Comparison of ENCODE assay signal across 26 cellular contexts in the genomic region with DNA sequence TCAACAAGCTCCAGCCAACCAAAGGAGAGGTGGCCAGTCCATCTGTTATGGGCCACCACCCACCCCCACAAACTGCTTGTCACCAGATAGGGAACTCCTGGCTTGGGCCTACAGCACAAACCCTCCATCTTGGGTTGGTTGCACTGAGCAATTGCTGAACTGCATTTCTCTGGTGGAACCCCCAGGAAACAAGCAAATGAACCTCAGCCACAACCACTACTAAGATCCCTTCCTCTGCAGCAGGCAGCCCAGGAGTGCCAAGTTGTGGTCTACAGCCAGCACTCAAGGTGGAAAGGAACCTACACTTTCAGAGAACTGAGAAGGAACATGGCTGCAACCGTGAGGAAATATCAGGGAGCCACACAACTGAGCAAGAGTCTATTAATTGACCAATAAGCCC.
DNase-seq lines count a peak whose midpoint lies in the region; ATAC-seq and TF ChIP-seq lines count a peak whose summit lies in the region.
"Had no signal": no experiment of that assay in that cellular context is flagged by ENCODE, and none has a peak within 500 bp of the region (broad histone marks: within the 10 kb centered on the region; RNA-seq: fewer than 3 reads in every experiment).

No MANE protein-coding gene starts in this region.

- H3K27me3 Mint-ChIP-seq in activated CD8-positive, alpha-beta memory T cell treated with anti-CD3 and anti-CD28 coated beads, Interleukin-2, amount 10 ng/mL, durations not matched to agents 7 days and 5 days: no peaks in the 10 kb centered on the region
- no peaks in the 10 kb centered on the region for H3K27me3 Mint-ChIP-seq in T-helper 1 cell treated with Interleukin-12 subunit alpha and Interleukin-12 subunit beta and Interleukin-4 antibody, amounts not matched to agents 30 μg/mL and 1 μg/mL, for 36 hours (ENCODE audit: low read depth)
- H3K27me3 Mint-ChIP-seq in naive thymus-derived CD4-positive, alpha-beta T cell: no peaks in the 10 kb centered on the region
- H3K27me3 Mint-ChIP-seq: CD4-positive, alpha-beta T cell had no signal

- H3K9me3 ChIP-seq in DND-41 (ENCODE audit: insufficient read depth, low read length, severe bottlenecking): peaks cover 20% of the 10 kb centered on the region
- H3K9me3 ChIP-seq in naive thymus-derived CD4-positive, alpha-beta T cell (ENCODE audit: control insufficient read depth in 2 of 3, low read length in 3 of 3): peaks cover 0 to 11% (median 0%) of the 10 kb centered on the region in 3 experiments
- H3K9me3 ChIP-seq in GM23248 (ENCODE audit: low read depth): peaks cover 6% of the 10 kb centered on the region
- H3K9me3 ChIP-seq: Caco-2 had no signal

- H3K4me3 ChIP-seq in DND-41 (ENCODE audit: low read depth in 1 of 2, low read length in 2 of 2): no peak overlapping the region
- H3K4me3 ChIP-seq in naive thymus-derived CD4-positive, alpha-beta T cell (ENCODE audit: low read length): no peak overlapping the region
- H3K4me3 ChIP-seq in GM23248: no peak overlapping the region
- H3K4me3 ChIP-seq: BLaER1 treated with 17β-estradiol and CSF1 and Interleukin-3, amounts not matched to agents 10 nM and 100 nM; GM12878; SJSA1 had no signal

- H3K4me1 ChIP-seq in DND-41 (ENCODE audit: insufficient read depth, low read length) (0 out of 2 replicates have a peak, but pooled peaks cover 2% of the 10 kb centered on the region), GM23248 (ENCODE audit: insufficient read depth) (no peaks in the 10 kb centered on the region)
- peaks cover 0 to 10% of the 10 kb centered on the region in 2 donors for H3K4me1 ChIP-seq in naive thymus-derived CD4-positive, alpha-beta T cell (ENCODE audit: control insufficient read depth in 2 of 2, insufficient read depth in 2 of 2, low read length in 2 of 2)
- H3K4me1 ChIP-seq: BLaER1 treated with 17β-estradiol and CSF1 and Interleukin-3, amounts not matched to agents 10 nM and 100 nM; Caco-2; SJSA1 had no signal

- intact Hi-C loops in naive thymus-derived CD4-positive, alpha-beta T cell (cut with micrococcal nuclease): no loop called here

- H2AFZ ChIP-seq in DND-41 (ENCODE audit: low read depth, low read length) (no peak overlapping the region), GM23248 (no peak overlapping the region)

- peaks cover 12% of the 10 kb centered on the region for H3K4me1 Mint-ChIP-seq in activated CD8-positive, alpha-beta memory T cell treated with anti-CD3 and anti-CD28 coated beads, Interleukin-2, amount 10 ng/mL, durations not matched to agents 7 days and 5 days
- peaks cover 12% of the 10 kb centered on the region for H3K4me1 Mint-ChIP-seq in T-helper 1 cell treated with Interleukin-12 subunit alpha and Interleukin-12 subunit beta and Interleukin-4 antibody, amounts not matched to agents 30 μg/mL and 1 μg/mL, for 36 hours (ENCODE audit: low read depth)
- H3K4me1 Mint-ChIP-seq in naive thymus-derived CD4-positive, alpha-beta T cell: peaks cover 6 to 21% (median 12%) of the 10 kb centered on the region in 7 donors

- H3K36me3 ChIP-seq in DND-41 (ENCODE audit: insufficient read depth, low read length) (no peaks in the 10 kb centered on the region), GM23248 (ENCODE audit: low read depth) (no peaks in the 10 kb centered on the region)
- H3K36me3 ChIP-seq in naive thymus-derived CD4-positive, alpha-beta T cell (ENCODE audit: control insufficient read depth in 2 of 3, insufficient read depth in 3 of 3, low read length in 3 of 3): no peaks in the 10 kb centered on the region
- H3K36me3 ChIP-seq: BLaER1 treated with 17β-estradiol and CSF1 and Interleukin-3, amounts not matched to agents 10 nM and 100 nM; SJSA1 had no signal

- DNase-seq in activated CD8-positive, alpha-beta memory T cell treated with anti-CD3 and anti-CD28 coated beads, Interleukin-2, amount 10 ng/mL, durations not matched to agents 7 days and 5 days: peak; percentile 43
- DNase-seq in activated CD8-positive, alpha-beta memory T cell treated with anti-CD3 and anti-CD28 coated beads, Interleukin-2, amount 50 U/mL, for 48 hours: no peak
- DNase-seq in DND-41 (peak; percentile 31), GM23248 (no peak), HEK293T (ENCODE audit: extremely low spot score) (no peak)
- DNase-seq in naive thymus-derived CD4-positive, alpha-beta T cell: no peak
- DNase-seq: AML-193; Caco-2; CD4-positive, alpha-beta T cell; EL; GDM1; Karpas-422; NCI-H1092 treated with DMSO at 0.1 percent for 48 hours; NCI-H1436; NCI-H187; NCI-H2081 treated with DMSO at 0.1 percent for 48 hours; NCI-H2171; NCI-H226; NCI-H510A; NCI-H69; Right ventricle myocardium superior; RPMI8226 had no signal

- no peaks in the 10 kb centered on the region for H3F3A ChIP-seq in GM23248 (ENCODE audit: insufficient read depth)

- POLR2A ChIA-PET in naive thymus-derived CD4-positive, alpha-beta T cell (lab: Charles Lee): interaction anchor here (1.7 kb wide), 1 partner anchor 12 kb away, joined by 4 read pairs; no protein-coding TSS in a partner anchor
- POLR2A ChIA-PET in HEK293T (lab: Yijun Ruan, JAX): no interaction called here

- no peaks in the 10 kb centered on the region for H3K79me2 ChIP-seq in DND-41 (ENCODE audit: insufficient read depth, low read length)
- no peaks in the 10 kb centered on the region for H3K79me2 ChIP-seq in GM23248 (ENCODE audit: insufficient read depth)

- peaks cover 22% of the 10 kb centered on the region for H3K9me3 Mint-ChIP-seq in activated CD8-positive, alpha-beta memory T cell treated with anti-CD3 and anti-CD28 coated beads, Interleukin-2, amount 10 ng/mL, durations not matched to agents 7 days and 5 days (ENCODE audit: low read depth)
- peaks cover 47% of the 10 kb centered on the region for H3K9me3 Mint-ChIP-seq in T-helper 1 cell treated with Interleukin-12 subunit alpha and Interleukin-12 subunit beta and Interleukin-4 antibody, amounts not matched to agents 30 μg/mL and 1 μg/mL, for 36 hours
- peaks cover 18 to 50% (median 27%) of the 10 kb centered on the region in 11 donors for H3K9me3 Mint-ChIP-seq in naive thymus-derived CD4-positive, alpha-beta T cell

- no peak for ATAC-seq in activated CD8-positive, alpha-beta memory T cell treated with anti-CD3 and anti-CD28 coated beads, Interleukin-2, amount 10 ng/mL, durations not matched to agents 7 days and 5 days
- peak; percentile 75 for ATAC-seq in DND-41 (ENCODE audit: insufficient read depth, low read depth)
- ATAC-seq in naive thymus-derived CD4-positive, alpha-beta T cell: peak; percentile 38
- ATAC-seq: GM12878 had no signal

- no peak overlapping the region for H3K9ac ChIP-seq in DND-41 (ENCODE audit: low read depth, low read length)
- H3K9ac ChIP-seq in GM23248: no peak overlapping the region
- H3K9ac ChIP-seq: BLaER1 treated with 17β-estradiol and CSF1 and Interleukin-3, amounts not matched to agents 10 nM and 100 nM had no signal

- CTCF ChIA-PET in activated CD8-positive, alpha-beta memory T cell treated with anti-CD3 and anti-CD28 coated beads, Interleukin-2, amount 10 ng/mL, durations not matched to agents 7 days and 5 days (lab: Charles Lee): no interaction called here
- CTCF ChIA-PET in naive thymus-derived CD4-positive, alpha-beta T cell (lab: Charles Lee): no interaction called here
- CTCF ChIA-PET in HEK293T (lab: Yijun Ruan, JAX): no interaction called here

- H3K27me3 ChIP-seq in DND-41 (ENCODE audit: insufficient read depth, low read length, poor library complexity) (no peaks in the 10 kb centered on the region), GM23248 (replicated peaks; ENCODE audit: insufficient read depth) (no peaks in the 10 kb centered on the region)
- no peaks in the 10 kb centered on the region for H3K27me3 ChIP-seq in naive thymus-derived CD4-positive, alpha-beta T cell (ENCODE audit: control insufficient read depth in 2 of 2, insufficient read depth in 2 of 2, low read length in 2 of 2)
- H3K27me3 ChIP-seq: BLaER1 treated with 17β-estradiol and CSF1 and Interleukin-3, amounts not matched to agents 10 nM and 100 nM; SJSA1 had no signal

- H3K36me3 Mint-ChIP-seq in activated CD8-positive, alpha-beta memory T cell treated with anti-CD3 and anti-CD28 coated beads, Interleukin-2, amount 10 ng/mL, durations not matched to agents 7 days and 5 days: peaks cover 37% of the 10 kb centered on the region
- peaks cover 38% of the 10 kb centered on the region for H3K36me3 Mint-ChIP-seq in T-helper 1 cell treated with Interleukin-12 subunit alpha and Interleukin-12 subunit beta and Interleukin-4 antibody, amounts not matched to agents 30 μg/mL and 1 μg/mL, for 36 hours (ENCODE audit: low read depth)
- peaks cover 0 to 47% (median 24%) of the 10 kb centered on the region in 5 donors for H3K36me3 Mint-ChIP-seq in naive thymus-derived CD4-positive, alpha-beta T cell

- no peaks in the 10 kb centered on the region for H3K9me2 ChIP-seq in GM23248 (ENCODE audit: insufficient read depth)

- H3K4me2 ChIP-seq in DND-41 (ENCODE audit: insufficient read depth, low read length): no peak overlapping the region
- no peak overlapping the region for H3K4me2 ChIP-seq in GM23248 (ENCODE audit: unreplicated experiment)
- H3K4me2 ChIP-seq: BLaER1 treated with 17β-estradiol and CSF1 and Interleukin-3, amounts not matched to agents 10 nM and 100 nM had no signal

- H3K4me3 Mint-ChIP-seq in activated CD8-positive, alpha-beta memory T cell treated with anti-CD3 and anti-CD28 coated beads, Interleukin-2, amount 10 ng/mL, durations not matched to agents 7 days and 5 days: no peak overlapping the region
- no peak overlapping the region for H3K4me3 Mint-ChIP-seq in T-helper 1 cell treated with Interleukin-12 subunit alpha and Interleukin-12 subunit beta and Interleukin-4 antibody, amounts not matched to agents 30 μg/mL and 1 μg/mL, for 36 hours
- peak overlapping the region in 7 of 10 donors; percentile 9 to 50 (median 19) for H3K4me3 Mint-ChIP-seq in naive thymus-derived CD4-positive, alpha-beta T cell
- H3K4me3 Mint-ChIP-seq: CD4-positive, alpha-beta T cell had no signal

- H4K20me1 ChIP-seq in DND-41 (ENCODE audit: insufficient read depth, low read length) (no peaks in the 10 kb centered on the region), GM23248 (ENCODE audit: insufficient read depth) (no peaks in the 10 kb centered on the region)
- H4K20me1 ChIP-seq: BLaER1 treated with 17β-estradiol and CSF1 and Interleukin-3, amounts not matched to agents 10 nM and 100 nM had no signal

- H3K27ac ChIP-seq in DND-41 (ENCODE audit: low read length) (no peak overlapping the region), GM23248 (no peak overlapping the region)
- H3K27ac ChIP-seq in naive thymus-derived CD4-positive, alpha-beta T cell (ENCODE audit: low read depth, low read length): no peak overlapping the region
- H3K27ac ChIP-seq: BLaER1 treated with 17β-estradiol and CSF1 and Interleukin-3, amounts not matched to agents 10 nM and 100 nM; SJSA1 had no signal

- WGBS in GM23248 (ENCODE audit: low coverage in 1 of 2, low lambda C conversion rate in 2 of 2, missing lambda C conversion rate in 2 of 2), 2 experiments: 72 to 90% methylated on average over 1 of the region's 1 CpG

- TF ChIP-seq CTCF in DND-41 (IDR thresholded peaks at IDR 0.05; ENCODE audit: borderline replicate concordance, extremely low read depth, low read length, poor library complexity, severe bottlenecking): no peak

- H3K27ac Mint-ChIP-seq in activated CD8-positive, alpha-beta memory T cell treated with anti-CD3 and anti-CD28 coated beads, Interleukin-2, amount 10 ng/mL, durations not matched to agents 7 days and 5 days: peak overlapping the region; percentile 47
- peak overlapping the region; percentile 62 for H3K27ac Mint-ChIP-seq in T-helper 1 cell treated with Interleukin-12 subunit alpha and Interleukin-12 subunit beta and Interleukin-4 antibody, amounts not matched to agents 30 μg/mL and 1 μg/mL, for 36 hours
- peak overlapping the region in 3 of 9 donors; percentile 7 to 58 (median 43) for H3K27ac Mint-ChIP-seq in naive thymus-derived CD4-positive, alpha-beta T cell
- H3K27ac Mint-ChIP-seq: CD4-positive, alpha-beta T cell had no signal

- in situ Hi-C loops in GM23248 (cut with MboI): no loop called here

Comparison
In these comparisons a context has a peak if more than half of its experiments do, and no peak if none do; other contexts are left out.
1. DNase-seq: peak in activated CD8-positive, alpha-beta memory T cell treated with anti-CD3 and anti-CD28 coated beads, Interleukin-2, amount 10 ng/mL, durations not matched to agents 7 days and 5 days (single experiment) and DND-41 (single experiment); none in activated CD8-positive, alpha-beta memory T cell treated with anti-CD3 and anti-CD28 coated beads, Interleukin-2, amount 50 U/mL, for 48 hours (single experiment), naive thymus-derived CD4-positive, alpha-beta T cell (0 of 9), GM23248 (single experiment) and HEK293T (single experiment).
2. H3K4me3 Mint-ChIP-seq: peak in naive thymus-derived CD4-positive, alpha-beta T cell (7 of 10); none in activated CD8-positive, alpha-beta memory T cell treated with anti-CD3 and anti-CD28 coated beads, Interleukin-2, amount 10 ng/mL, durations not matched to agents 7 days and 5 days (single experiment) and T-helper 1 cell treated with Interleukin-12 subunit alpha and Interleukin-12 subunit beta and Interleukin-4 antibody, amounts not matched to agents 30 μg/mL and 1 μg/mL, for 36 hours (single experiment).